ENCODE assay signal across 13 cellular contexts in genomic region chr15:72725851-72726250, GRCh38. TPM values are rescaled to one million over a fixed set of nuclear protein-coding genes. Genes with fewer than 3 reads are reported as not detected.
"Had no signal": no experiment of that assay in that cellular context is flagged by ENCODE, and none has a peak within 500 bp of the region (broad histone marks: within the 10 kb centered on the region; RNA-seq: fewer than 3 reads in every experiment).

No MANE protein-coding gene starts in this region.

RNA-seq across cellular contexts. Expression of gene HIGD2B, which starts 39.9 kb away (rescaled TPM):
- total RNA-seq: subcutaneous adipose tissue, suprapubic skin, temporal lobe, thoracic aorta, tibial nerve, transverse colon, upper lobe of left lung, upper lobe of right lung, ureter, urinary bladder, uterus, vagina had no signal
- polyA plus RNA-seq: stomach, urinary bladder had no signal
